ENCODE assay signal across 8 cellular contexts in genomic region chr4:17578482-17578891, GRCh38. TPM values are rescaled to one million over a fixed set of nuclear protein-coding genes. Genes with fewer than 3 reads are reported as not detected.
DNase-seq lines count a peak whose midpoint lies in the region; ATAC-seq and TF ChIP-seq lines count a peak whose summit lies in the region.

No MANE protein-coding gene starts in this region.

- intact Hi-C loops in adrenal gland (cut with DNase I), result no loop called here
- intact Hi-C loops in lower lobe of right lung (cut with DNase I), result no loop called here
- intact Hi-C loops in vagina (cut with DNase I), result no loop called here

- H3K9me3 ChIP-seq in adrenal gland (replicated peaks in 1 of 3), result no peaks in the 10 kb centered on the region
- no peaks in the 10 kb centered on the region for H3K9me3 ChIP-seq in lower lobe of right lung
- no peaks in the 10 kb centered on the region for H3K9me3 ChIP-seq in vagina

- no peaks in the 10 kb centered on the region for H3K27me3 ChIP-seq in adrenal gland
- H3K27me3 ChIP-seq in lower lobe of right lung (ENCODE audit: low read depth), result no peaks in the 10 kb centered on the region
- no peaks in the 10 kb centered on the region for H3K27me3 ChIP-seq in vagina

- peaks cover 0 to 32% of the 10 kb centered on the region in 2 donors for H3K36me3 ChIP-seq in adrenal gland (replicated peaks in 1 of 2)
- peaks cover 30% of the 10 kb centered on the region for H3K36me3 ChIP-seq in lower lobe of right lung
- H3K36me3 ChIP-seq in vagina, result peaks cover 0 to 19% of the 10 kb centered on the region in 2 donors

- ATAC-seq in GM21529 (IDR thresholded peaks at IDR 0.05; ENCODE audit: unreplicated experiment), result peak; percentile 33
- peak in 1 of 2 donors; percentile 5 for ATAC-seq in lower lobe of right lung

- H3K27ac ChIP-seq in adrenal gland (peak overlapping the region in 4 of 5 donors; percentile 92 to 97 (median 94)), lower lobe of right lung (peak overlapping the region; percentile 91), vagina (peak overlapping the region; percentile 81)

- H3K4me3 ChIP-seq in adrenal gland (peak overlapping the region in 2 of 4 donors; percentile 0 to 89), lower lobe of right lung (peak overlapping the region; percentile 65), vagina (peak overlapping the region; percentile 75 to 91)

- H3K4me1 ChIP-seq in adrenal gland (replicated peaks in 1 of 2) (peaks cover 10 to 28% of the 10 kb centered on the region in 2 donors), lower lobe of right lung (peaks cover 53% of the 10 kb centered on the region), vagina (peaks cover 19% of the 10 kb centered on the region)

- no peak for TF ChIP-seq CTCF in GM10266 (IDR thresholded peaks at IDR 0.05; ENCODE audit: control insufficient read depth, insufficient read depth, low read depth, missing control alignments)
- no peak for TF ChIP-seq CTCF in adrenal gland (IDR thresholded peaks at IDR 0.05)
- no peak for TF ChIP-seq CTCF in lower lobe of right lung (IDR thresholded peaks at IDR 0.05)
- no peak for TF ChIP-seq CTCF in vagina (IDR thresholded peaks at IDR 0.05)

- no peak for TF ChIP-seq POLR2A in adrenal gland (IDR thresholded peaks at IDR 0.05)
- TF ChIP-seq POLR2A in vagina (IDR thresholded peaks at IDR 0.05), result no peak

- DNase-seq in GM10266 (ENCODE audit: extremely low spot score) (peak; percentile 51), KG1 (lab: John Stamatoyannopoulos, UW) (peak; percentile 9), adrenal gland (no peak), lower lobe of right lung (no peak), vagina (ENCODE audit: extremely low spot score in 2 of 2) (no peak), NK-92 (lab: John Stamatoyannopoulos, UW; ENCODE audit: unreplicated experiment) (no peak), amniotic stem cell (lab: John Stamatoyannopoulos, UW) (no peak)

- WGBS in adrenal gland, 4 donors, result 54 to 69% (median 60%) methylated on average over 6 of the region's 6 CpGs

RNA-seq across cellular contexts. Expression of gene LAP3, which starts 1.5 kb away (rescaled TPM):
- 100 to 1,000 TPM in 5 of 8 donors, 10 to 100 TPM in 3; 71.7 to 176 (median 111) TPM for total RNA-seq in adrenal gland
- polyA plus RNA-seq in adrenal gland, result 100 to 1,000 TPM in 1 of 3 donors, 10 to 100 TPM in 2; 22.7 to 135 (median 30.2) TPM
- 125 TPM for total RNA-seq in lower lobe of right lung
- total RNA-seq in vagina, result 77.6 TPM

RNA-seq across cellular contexts. Expression of gene MED28, which starts 36.0 kb away (rescaled TPM):
- total RNA-seq in adrenal gland (10 to 100 TPM in 5 of 8 donors, 1 to 10 TPM in 3; 7.2 to 49.4 (median 16.6) TPM), lower lobe of right lung (46.2 TPM), vagina (14.0 TPM)
- polyA plus RNA-seq in adrenal gland, result 10 to 100 TPM in 1 of 3 donors, 1 to 10 TPM in 2; 4.9 to 11.3 (median 7.7) TPM

Comparison
In these comparisons a context has a peak if more than half of its experiments do, and no peak if none do; other contexts are left out.
1. DNase-seq: peak in GM10266 (single experiment) and KG1 (single experiment); none in adrenal gland (0 of 7), lower lobe of right lung (single experiment), vagina (0 of 2), NK-92 (single experiment) and amniotic stem cell (single experiment).
2. Peak in every context shown above with its lines, with median percentiles within 50 percentile points of each other: H3K27ac ChIP-seq.